In the genomic region with DNA sequence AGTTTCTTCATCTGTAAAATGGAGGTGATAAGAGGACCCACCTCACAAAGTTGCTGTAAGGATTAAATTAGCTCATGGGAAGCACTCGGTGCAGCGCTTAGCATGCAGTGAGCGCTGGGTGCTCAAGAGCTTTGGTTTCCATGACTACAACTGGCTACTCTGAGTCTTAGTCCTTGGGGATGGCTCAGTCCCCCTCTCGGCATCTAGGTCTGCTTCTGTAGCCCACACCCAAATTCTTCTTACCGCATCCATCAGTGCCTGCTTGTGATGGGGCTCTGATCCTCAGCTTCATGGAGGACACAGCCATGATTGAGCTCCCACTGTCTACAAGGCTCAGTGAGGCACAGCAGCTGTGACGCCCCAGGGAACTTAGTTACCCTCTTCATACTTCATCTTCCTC, we compare ENCODE assay signal across 1 cellular context.
TF ChIP-seq lines count a peak whose summit lies in the region.

No MANE protein-coding gene starts in this region.

TF ChIP-seq in K562, 482 proteins besides CTCF, POLR2A, EP300 and RAD21 (continued from another document):
- TF ChIP-seq, protein P1, sequence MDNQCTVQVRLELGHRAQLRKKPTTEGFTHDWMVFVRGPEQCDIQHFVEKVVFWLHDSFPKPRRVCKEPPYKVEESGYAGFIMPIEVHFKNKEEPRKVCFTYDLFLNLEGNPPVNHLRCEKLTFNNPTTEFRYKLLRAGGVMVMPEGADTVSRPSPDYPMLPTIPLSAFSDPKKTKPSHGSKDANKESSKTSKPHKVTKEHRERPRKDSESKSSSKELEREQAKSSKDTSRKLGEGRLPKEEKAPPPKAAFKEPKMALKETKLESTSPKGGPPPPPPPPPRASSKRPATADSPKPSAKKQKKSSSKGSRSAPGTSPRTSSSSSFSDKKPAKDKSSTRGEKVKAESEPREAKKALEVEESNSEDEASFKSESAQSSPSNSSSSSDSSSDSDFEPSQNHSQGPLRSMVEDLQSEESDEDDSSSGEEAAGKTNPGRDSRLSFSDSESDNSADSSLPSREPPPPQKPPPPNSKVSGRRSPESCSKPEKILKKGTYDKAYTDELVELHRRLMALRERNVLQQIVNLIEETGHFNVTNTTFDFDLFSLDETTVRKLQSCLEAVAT (IDR thresholded peaks at IDR 0.05): no peak
TF ChIP-seq in K562: peak in this region for 1.
